24 cellular contexts compared by ENCODE assay signal in genomic region chr11:113615098-113615497, GRCh38.
DNase-seq lines count a peak whose midpoint lies in the region; ATAC-seq, FAIRE-seq and TF ChIP-seq lines count a peak whose summit lies in the region.
"Had no signal": no experiment of that assay in that cellular context is flagged by ENCODE, and none has a peak within 500 bp of the region (broad histone marks: within the 10 kb centered on the region; RNA-seq: fewer than 3 reads in every experiment).

No MANE protein-coding gene starts in this region.

- DNase-seq in COLO668 (lab: John Stamatoyannopoulos, UW; ENCODE audit: unreplicated experiment): peak; percentile 41
- peak; percentile 36 for DNase-seq in LHCN-M2 (ENCODE audit: low read depth)
- peak; percentile 18 for DNase-seq in NCI-H510A (lab: John Stamatoyannopoulos, UW)
- peak in 2 of 4 experiments; percentile 45 to 64 for DNase-seq in K562 (ENCODE audit: extremely low read depth in 1 of 4, low spot score in 3 of 4)
- no peak for DNase-seq in DMS114 treated with DMSO at 0.1 percent for 48 hours (lab: John Stamatoyannopoulos, UW; ENCODE audit: unreplicated experiment)
- no peak for DNase-seq in NCI-H2171 (lab: John Stamatoyannopoulos, UW)
- DNase-seq: activated CD4-positive, CD25-positive, alpha-beta regulatory T cell treated with anti-CD3 and anti-CD28 coated beads, Interleukin-2, amount 50 U/mL, for 72 hours; activated naive CD8-positive, alpha-beta T cell treated with anti-CD3 and anti-CD28 coated beads, Interleukin-2, amount 10 ng/mL, durations not matched to agents 7 days and 5 days; body of pancreas; CD4-positive, alpha-beta T cell; GOT3; head of caudate nucleus; Karpas-422; left ventricle myocardium superior; NCI-H1436 treated with DMSO at 0.1 percent for 48 hours; spleen had no signal

- no peaks in the 10 kb centered on the region for H3K9me1 ChIP-seq in K562 (ENCODE audit: control insufficient read depth, insufficient read depth, low read length)

- H3K4me1 ChIP-seq in K562 (replicated peaks in 1 of 2; ENCODE audit: control insufficient read depth in 2 of 2, insufficient read depth in 2 of 2, low read length in 2 of 2): peaks cover 0 to 22% of the 10 kb centered on the region in 2 experiments; a peak in 4 of 5 replicates
- H3K4me1 ChIP-seq: body of pancreas, spleen, suprapubic skin had no signal

- POLR2A ChIA-PET in K562 (lab: Yijun Ruan, JAX): interaction anchor here (1.6 kb wide), 1 partner anchor 10 kb away, joined by 3 read pairs; no protein-coding TSS in a partner anchor

- intact Hi-C loops in K562 (cut with micrococcal nuclease): no loop called here

- no peak for TF ChIP-seq RAD21 in K562 (CRISPR knock-in tag; conservative IDR thresholded peaks at IDR 0.05 in 1 of 2, IDR thresholded peaks at IDR 0.05 in 1 of 2)

- no peaks in the 10 kb centered on the region for H4K20me1 ChIP-seq in K562 (replicated peaks; ENCODE audit: control insufficient read depth, insufficient read depth, low read length)

- H2AFZ ChIP-seq in K562 (ENCODE audit: low read depth, low read length): peak overlapping the region; percentile 99

- no peak for TF ChIP-seq POLR2A in K562 (conservative IDR thresholded peaks at IDR 0.05)

- no peak overlapping the region for H3K4me3 ChIP-seq in K562
- H3K4me3 ChIP-seq: body of pancreas, spleen, suprapubic skin had no signal

- no TSS peak for BruUV-seq in K562 (replicated peaks; lab: Mats Ljungman, UMichigan)

- peak overlapping the region; percentile 56 for H3K4me2 ChIP-seq in K562 (ENCODE audit: insufficient read depth, low read length)

- H3K9ac ChIP-seq in K562 (ENCODE audit: insufficient read depth in 1 of 2, low read depth in 2 of 2, low read length in 2 of 2): peak overlapping the region; percentile 19 to 47; a peak in 3 of 4 replicates

- H3K9me3 ChIP-seq in K562 (replicated peaks; ENCODE audit: control insufficient read depth, insufficient read depth, low read depth, low read length): no peaks in the 10 kb centered on the region
- H3K9me3 ChIP-seq: body of pancreas, neutrophil, suprapubic skin had no signal

- TF ChIP-seq EP300 in K562 (IDR thresholded peaks at IDR 0.05; ENCODE audit: low read length): no peak

- FAIRE-seq in K562 (lab: Jason Lieb, UNC): peak; percentile 60
- FAIRE-seq: colon, endometrium, GM18507 had no signal

- H3K36me3 ChIP-seq in K562 (ENCODE audit: control insufficient read depth, insufficient read depth, low read length): no peaks in the 10 kb centered on the region
- H3K36me3 ChIP-seq: neutrophil, spleen, suprapubic skin had no signal

- H3K27me3 ChIP-seq in K562 (ENCODE audit: control insufficient read depth in 2 of 2, insufficient read depth in 2 of 2, low read length in 2 of 2): no peaks in the 10 kb centered on the region
- H3K27me3 ChIP-seq: body of pancreas, neutrophil, spleen, suprapubic skin had no signal

- TF ChIP-seq CTCF in K562 (IDR thresholded peaks at IDR 0.05 in 2 of 3, conservative IDR thresholded peaks at IDR 0.05 in 1 of 3; ENCODE audit: insufficient read depth in 2 of 3, low read depth in 1 of 3, low read length in 3 of 3): no peak

- H3K79me2 ChIP-seq in K562 (ENCODE audit: control insufficient read depth, insufficient read depth, low read length): no peaks in the 10 kb centered on the region

- H3K27ac ChIP-seq in K562 (ENCODE audit: extremely low read depth, low read depth, low read length): peak overlapping the region; percentile 54; the same call in 1 of the 3 replicates
- H3K27ac ChIP-seq: body of pancreas, neutrophil, spleen, suprapubic skin had no signal

- ATAC-seq in K562 (peak; percentile 90), HG02885 (IDR thresholded peaks at IDR 0.05; ENCODE audit: poor library complexity, unreplicated experiment) (no peak), GM19452 (IDR thresholded peaks at IDR 0.05; ENCODE audit: unreplicated experiment) (no peak)
- ATAC-seq: activated T-helper 17 cell treated with anti-CD3 and anti-CD28 coated beads, Interleukin-2, amount 50 U/mL, for 72 hours; body of pancreas had no signal

- WGBS in K562 (ENCODE audit: insufficient coverage, low coverage, missing lambda C conversion rate): 28% methylated on average over 3 of the region's 3 CpGs

- CTCF ChIA-PET in K562 (lab: Yijun Ruan, JAX; ENCODE audit: low intra/inter-chr PET ratio): no interaction called here

- in situ Hi-C loops in K562 (cut with MboI): no loop called here

TF ChIP-seq in K562, 482 proteins besides CTCF, POLR2A, EP300 and RAD21 (continues in another document):
- no peak for TF ChIP-seq GABPA (tag; conservative IDR thresholded peaks at IDR 0.05; ENCODE audit: low read depth)
- no peak for TF ChIP-seq KDM2B (CRISPR knock-in tag; IDR thresholded peaks at IDR 0.05)
- no peak for TF ChIP-seq ZEB2 (IDR thresholded peaks at IDR 0.05)
- TF ChIP-seq MGA (IDR thresholded peaks at IDR 0.05): no peak
- peak; percentile 69; the same call in 1 of the 2 replicates for TF ChIP-seq HMBOX1 (IDR thresholded peaks at IDR 0.05)

Comparison
In these comparisons a context has a peak if more than half of its experiments do, and no peak if none do; other contexts are left out.
1. DNase-seq: peak in COLO668 (single experiment), LHCN-M2 (single experiment) and NCI-H510A (single experiment); none in DMS114 treated with DMSO at 0.1 percent for 48 hours (single experiment) and NCI-H2171 (single experiment).